Comparison of ENCODE assay signal across 22 cellular contexts in the genomic region with DNA sequence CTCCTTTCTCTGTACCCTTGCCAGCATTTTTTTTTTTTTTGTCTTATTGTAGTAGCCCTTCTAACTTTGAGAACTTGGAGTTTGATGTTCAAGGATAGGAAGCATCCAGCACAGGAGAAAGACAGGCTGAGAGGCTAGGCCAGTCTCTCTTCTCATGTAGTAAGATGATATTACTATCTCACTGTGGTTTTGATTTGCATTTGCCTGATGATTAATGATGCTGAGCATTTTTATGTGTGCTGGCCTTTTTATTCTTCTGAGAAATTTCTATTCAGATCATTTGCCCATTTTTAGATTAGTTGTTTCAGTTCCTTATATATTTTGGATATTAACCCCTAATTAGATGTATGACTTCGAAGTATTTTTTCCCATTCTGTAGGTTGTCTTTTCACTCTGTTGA.
"Had no signal": no experiment of that assay in that cellular context is flagged by ENCODE, and none has a peak within 500 bp of the region (broad histone marks: within the 10 kb centered on the region; RNA-seq: fewer than 3 reads in every experiment).

No MANE protein-coding gene starts in this region.

- H3K27me3 ChIP-seq: brain microvascular endothelial cell, spleen, thyroid gland had no signal

- H3K9me3 ChIP-seq: thyroid gland had no signal

- H3K27ac Mint-ChIP-seq: activated CD4-positive, alpha-beta T cell treated with anti-CD3 and anti-CD28 coated beads, Interleukin-2, amount 10 ng/mL, durations not matched to agents 7 days and 5 days; activated CD8-positive, alpha-beta T cell treated with anti-CD3 and anti-CD28 coated beads, Interleukin-2, amount 10 ng/mL, durations not matched to agents 7 days and 5 days; activated T-helper 1 cell treated with anti-CD3 and anti-CD28 coated beads, Interleukin-12 subunit alpha, Interleukin-12 subunit beta, Interleukin-2, Interleukin-4 antibody, amounts not matched to agents 30 ng/mL and 10 ng/mL and 1 ng/mL, durations not matched to agents 14 hours and 24 hours and 36 hours; dendritic cell treated with granulocyte-macrophage colony-stimulating factor and Interleukin-4, amounts not matched to agents 40 ng/mL and 50 ng/mL, for 4 days; memory B cell had no signal

- FAIRE-seq: frontal cortex had no signal

- H3K27me3 Mint-ChIP-seq: activated CD4-positive, alpha-beta T cell treated with anti-CD3 and anti-CD28 coated beads, Interleukin-2, amount 10 ng/mL, durations not matched to agents 7 days and 5 days; dendritic cell treated with granulocyte-macrophage colony-stimulating factor and Interleukin-4, amounts not matched to agents 40 ng/mL and 50 ng/mL, for 4 days had no signal

- H3K4me1 Mint-ChIP-seq: activated CD4-positive, alpha-beta T cell treated with anti-CD3 and anti-CD28 coated beads, Interleukin-2, amount 10 ng/mL, durations not matched to agents 7 days and 5 days had no signal

- H3K27ac ChIP-seq: brain microvascular endothelial cell, spleen, thyroid gland had no signal

- H3K36me3 Mint-ChIP-seq: memory B cell had no signal

- H3K4me1 ChIP-seq: thyroid gland had no signal

- H3K4me3 Mint-ChIP-seq: activated CD4-positive, alpha-beta T cell treated with anti-CD3 and anti-CD28 coated beads, Interleukin-2, amount 10 ng/mL, durations not matched to agents 7 days and 5 days; activated CD8-positive, alpha-beta T cell treated with anti-CD3 and anti-CD28 coated beads, Interleukin-2, amount 10 ng/mL, durations not matched to agents 7 days and 5 days; activated T-helper 1 cell treated with anti-CD3 and anti-CD28 coated beads, Interleukin-12 subunit alpha, Interleukin-12 subunit beta, Interleukin-2, Interleukin-4 antibody, amounts not matched to agents 30 ng/mL and 10 ng/mL and 1 ng/mL, durations not matched to agents 14 hours and 24 hours and 36 hours; dendritic cell treated with granulocyte-macrophage colony-stimulating factor and Interleukin-4, amounts not matched to agents 40 ng/mL and 50 ng/mL, for 4 days; memory B cell had no signal

- H3K4me3 ChIP-seq: spleen, thyroid gland had no signal

- H3K36me3 ChIP-seq: brain microvascular endothelial cell, spleen, thyroid gland had no signal

- DNase-seq: activated CD4-positive, alpha-beta T cell treated with anti-CD3 and anti-CD28 coated beads, Interleukin-2, amount 10 ng/mL, durations not matched to agents 7 days and 5 days; activated CD4-positive, CD25-positive, alpha-beta regulatory T cell treated with anti-CD3 and anti-CD28 coated beads, Interleukin-2, amount 50 U/mL, for 72 hours; activated CD8-positive, alpha-beta T cell treated with anti-CD3 and anti-CD28 coated beads, Interleukin-2, amount 10 ng/mL, durations not matched to agents 7 days and 5 days; activated gamma-delta T cell; activated naive CD4-positive, alpha-beta T cell treated with anti-CD3 and anti-CD28 coated beads, Interleukin-2, amount 50 U/mL, for 16 hours; aorta; brain microvascular endothelial cell; caudate nucleus; effector CD8-positive, alpha-beta T cell; hypothalamus; islet precursor cell; left cardiac atrium; retina; spleen; stimulated activated CD4-positive, alpha-beta T cell treated with anti-CD3 and anti-CD28 coated beads, Interleukin-4, amount 100 ng/mL, for 1 hour; stimulated activated naive CD8-positive, alpha-beta T cell treated with anti-CD3 and anti-CD28 coated beads, Interleukin-15, Interleukin-2, amounts not matched to agents 100 U/mL and 50 U/mL, for 24 hours; substantia nigra; thyroid gland had no signal

- ATAC-seq: activated CD8-positive, alpha-beta T cell treated with anti-CD3 and anti-CD28 coated beads, Interleukin-2, amount 10 ng/mL, durations not matched to agents 7 days and 5 days; left cardiac atrium; stimulated activated naive CD8-positive, alpha-beta T cell treated with anti-CD3 and anti-CD28 coated beads, Interleukin-15, Interleukin-2, amounts not matched to agents 100 U/mL and 50 U/mL, for 24 hours had no signal
